In the genomic region with DNA sequence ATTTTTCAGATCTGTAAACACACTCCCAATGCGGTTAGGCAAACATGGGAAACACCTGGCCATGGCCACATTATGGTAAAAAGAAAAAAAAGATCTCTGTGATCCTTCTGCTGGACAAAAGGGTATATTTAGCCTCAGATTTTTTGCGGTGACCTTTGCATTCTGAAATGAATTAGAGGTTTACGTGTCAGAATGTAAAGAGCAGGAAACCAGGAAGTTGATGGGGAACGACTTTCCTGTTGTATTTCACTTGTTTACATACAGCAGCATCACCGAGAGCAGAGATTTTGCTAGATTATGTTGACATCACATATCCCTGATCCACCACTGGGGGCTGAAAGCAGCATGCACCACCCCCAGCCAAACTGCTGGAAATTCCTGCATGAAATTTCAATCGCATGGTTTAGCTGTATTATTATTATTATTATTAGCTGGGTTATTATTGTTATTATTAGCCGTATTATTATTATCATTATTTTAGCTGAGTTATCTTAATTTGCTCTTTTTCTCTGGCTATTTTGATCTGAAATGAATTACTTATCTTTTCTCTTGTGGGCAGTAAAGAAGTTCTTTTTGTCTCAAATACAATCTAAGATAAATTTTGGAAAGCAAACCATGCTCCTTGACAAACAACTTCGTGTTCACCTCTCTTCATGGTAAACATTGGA, we compare ENCODE assay signal across 1 cellular context.
TF ChIP-seq lines count a peak whose summit lies in the region.

No MANE protein-coding gene starts in this region.

TF ChIP-seq in HepG2, 621 proteins besides CTCF, POLR2A, EP300 and RAD21 (continued from another document and continues in another):
- TF ChIP-seq, protein P1, sequence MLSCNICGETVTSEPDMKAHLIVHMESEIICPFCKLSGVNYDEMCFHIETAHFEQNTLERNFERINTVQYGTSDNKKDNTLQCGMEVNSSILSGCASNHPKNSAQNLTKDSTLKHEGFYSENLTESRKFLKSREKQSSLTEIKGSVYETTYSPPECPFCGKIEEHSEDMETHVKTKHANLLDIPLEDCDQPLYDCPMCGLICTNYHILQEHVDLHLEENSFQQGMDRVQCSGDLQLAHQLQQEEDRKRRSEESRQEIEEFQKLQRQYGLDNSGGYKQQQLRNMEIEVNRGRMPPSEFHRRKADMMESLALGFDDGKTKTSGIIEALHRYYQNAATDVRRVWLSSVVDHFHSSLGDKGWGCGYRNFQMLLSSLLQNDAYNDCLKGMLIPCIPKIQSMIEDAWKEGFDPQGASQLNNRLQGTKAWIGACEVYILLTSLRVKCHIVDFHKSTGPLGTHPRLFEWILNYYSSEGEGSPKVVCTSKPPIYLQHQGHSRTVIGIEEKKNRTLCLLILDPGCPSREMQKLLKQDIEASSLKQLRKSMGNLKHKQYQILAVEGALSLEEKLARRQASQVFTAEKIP (CRISPR knock-in tag; IDR thresholded peaks at IDR 0.05; ENCODE audit: borderline replicate concordance) = no peak
- peak; percentile 86 for TF ChIP-seq FOXA1 (IDR thresholded peaks at IDR 0.05)
- peak; percentile 91 for TF ChIP-seq FOXA1 (CRISPR knock-in tag; IDR thresholded peaks at IDR 0.05)
- TF ChIP-seq, protein P2, sequence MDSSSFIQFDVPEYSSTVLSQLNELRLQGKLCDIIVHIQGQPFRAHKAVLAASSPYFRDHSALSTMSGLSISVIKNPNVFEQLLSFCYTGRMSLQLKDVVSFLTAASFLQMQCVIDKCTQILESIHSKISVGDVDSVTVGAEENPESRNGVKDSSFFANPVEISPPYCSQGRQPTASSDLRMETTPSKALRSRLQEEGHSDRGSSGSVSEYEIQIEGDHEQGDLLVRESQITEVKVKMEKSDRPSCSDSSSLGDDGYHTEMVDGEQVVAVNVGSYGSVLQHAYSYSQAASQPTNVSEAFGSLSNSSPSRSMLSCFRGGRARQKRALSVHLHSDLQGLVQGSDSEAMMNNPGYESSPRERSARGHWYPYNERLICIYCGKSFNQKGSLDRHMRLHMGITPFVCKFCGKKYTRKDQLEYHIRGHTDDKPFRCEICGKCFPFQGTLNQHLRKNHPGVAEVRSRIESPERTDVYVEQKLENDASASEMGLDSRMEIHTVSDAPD (CRISPR knock-in tag; IDR thresholded peaks at IDR 0.05) = peak; percentile 39; the same call in 1 of the 2 replicates
- no peak for TF ChIP-seq YEATS4 (CRISPR knock-in tag; IDR thresholded peaks at IDR 0.05; ENCODE audit: borderline replicate concordance)
- TF ChIP-seq ZNF441 (CRISPR knock-in tag; IDR thresholded peaks at IDR 0.05; ENCODE audit: borderline replicate concordance) = peak; percentile 69; the same call in 1 of the 2 replicates
- TF ChIP-seq, protein P3, sequence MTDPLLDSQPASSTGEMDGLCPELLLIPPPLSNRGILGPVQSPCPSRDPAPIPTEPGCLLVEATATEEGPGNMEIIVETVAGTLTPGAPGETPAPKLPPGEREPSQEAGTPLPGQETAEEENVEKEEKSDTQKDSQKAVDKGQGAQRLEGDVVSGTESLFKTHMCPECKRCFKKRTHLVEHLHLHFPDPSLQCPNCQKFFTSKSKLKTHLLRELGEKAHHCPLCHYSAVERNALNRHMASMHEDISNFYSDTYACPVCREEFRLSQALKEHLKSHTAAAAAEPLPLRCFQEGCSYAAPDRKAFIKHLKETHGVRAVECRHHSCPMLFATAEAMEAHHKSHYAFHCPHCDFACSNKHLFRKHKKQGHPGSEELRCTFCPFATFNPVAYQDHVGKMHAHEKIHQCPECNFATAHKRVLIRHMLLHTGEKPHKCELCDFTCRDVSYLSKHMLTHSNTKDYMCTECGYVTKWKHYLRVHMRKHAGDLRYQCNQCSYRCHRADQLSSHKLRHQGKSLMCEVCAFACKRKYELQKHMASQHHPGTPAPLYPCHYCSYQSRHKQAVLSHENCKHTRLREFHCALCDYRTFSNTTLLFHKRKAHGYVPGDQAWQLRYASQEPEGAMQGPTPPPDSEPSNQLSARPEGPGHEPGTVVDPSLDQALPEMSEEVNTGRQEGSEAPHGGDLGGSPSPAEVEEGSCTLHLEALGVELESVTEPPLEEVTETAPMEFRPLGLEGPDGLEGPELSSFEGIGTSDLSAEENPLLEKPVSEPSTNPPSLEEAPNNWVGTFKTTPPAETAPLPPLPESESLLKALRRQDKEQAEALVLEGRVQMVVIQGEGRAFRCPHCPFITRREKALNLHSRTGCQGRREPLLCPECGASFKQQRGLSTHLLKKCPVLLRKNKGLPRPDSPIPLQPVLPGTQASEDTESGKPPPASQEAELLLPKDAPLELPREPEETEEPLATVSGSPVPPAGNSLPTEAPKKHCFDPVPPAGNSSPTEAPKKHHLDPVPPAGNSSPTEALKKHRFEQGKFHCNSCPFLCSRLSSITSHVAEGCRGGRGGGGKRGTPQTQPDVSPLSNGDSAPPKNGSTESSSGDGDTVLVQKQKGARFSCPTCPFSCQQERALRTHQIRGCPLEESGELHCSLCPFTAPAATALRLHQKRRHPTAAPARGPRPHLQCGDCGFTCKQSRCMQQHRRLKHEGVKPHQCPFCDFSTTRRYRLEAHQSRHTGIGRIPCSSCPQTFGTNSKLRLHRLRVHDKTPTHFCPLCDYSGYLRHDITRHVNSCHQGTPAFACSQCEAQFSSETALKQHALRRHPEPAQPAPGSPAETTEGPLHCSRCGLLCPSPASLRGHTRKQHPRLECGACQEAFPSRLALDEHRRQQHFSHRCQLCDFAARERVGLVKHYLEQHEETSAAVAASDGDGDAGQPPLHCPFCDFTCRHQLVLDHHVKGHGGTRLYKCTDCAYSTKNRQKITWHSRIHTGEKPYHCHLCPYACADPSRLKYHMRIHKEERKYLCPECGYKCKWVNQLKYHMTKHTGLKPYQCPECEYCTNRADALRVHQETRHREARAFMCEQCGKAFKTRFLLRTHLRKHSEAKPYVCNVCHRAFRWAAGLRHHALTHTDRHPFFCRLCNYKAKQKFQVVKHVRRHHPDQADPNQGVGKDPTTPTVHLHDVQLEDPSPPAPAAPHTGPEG (CRISPR knock-in tag; IDR thresholded peaks at IDR 0.05) = no peak
- peak; percentile 97 for TF ChIP-seq GFI1 (CRISPR knock-in tag; IDR thresholded peaks at IDR 0.05; ENCODE audit: borderline replicate concordance)
- TF ChIP-seq CREB1 (IDR thresholded peaks at IDR 0.05) = peak; percentile 80
- no peak for TF ChIP-seq CREB1 (CRISPR knock-in tag; IDR thresholded peaks at IDR 0.05)
- TF ChIP-seq, protein P4, sequence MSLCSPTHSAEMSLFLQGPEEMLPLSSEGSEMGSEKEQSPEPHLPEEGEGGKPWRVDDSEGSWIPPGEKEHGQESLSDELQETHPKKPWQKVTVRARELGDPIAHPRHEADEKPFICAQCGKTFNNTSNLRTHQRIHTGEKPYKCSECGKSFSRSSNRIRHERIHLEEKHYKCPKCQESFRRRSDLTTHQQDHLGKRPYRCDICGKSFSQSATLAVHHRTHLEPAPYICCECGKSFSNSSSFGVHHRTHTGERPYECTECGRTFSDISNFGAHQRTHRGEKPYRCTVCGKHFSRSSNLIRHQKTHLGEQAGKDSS (CRISPR knock-in tag; IDR thresholded peaks at IDR 0.05; ENCODE audit: borderline replicate concordance, low read depth) = no peak
- TF ChIP-seq, protein P5, sequence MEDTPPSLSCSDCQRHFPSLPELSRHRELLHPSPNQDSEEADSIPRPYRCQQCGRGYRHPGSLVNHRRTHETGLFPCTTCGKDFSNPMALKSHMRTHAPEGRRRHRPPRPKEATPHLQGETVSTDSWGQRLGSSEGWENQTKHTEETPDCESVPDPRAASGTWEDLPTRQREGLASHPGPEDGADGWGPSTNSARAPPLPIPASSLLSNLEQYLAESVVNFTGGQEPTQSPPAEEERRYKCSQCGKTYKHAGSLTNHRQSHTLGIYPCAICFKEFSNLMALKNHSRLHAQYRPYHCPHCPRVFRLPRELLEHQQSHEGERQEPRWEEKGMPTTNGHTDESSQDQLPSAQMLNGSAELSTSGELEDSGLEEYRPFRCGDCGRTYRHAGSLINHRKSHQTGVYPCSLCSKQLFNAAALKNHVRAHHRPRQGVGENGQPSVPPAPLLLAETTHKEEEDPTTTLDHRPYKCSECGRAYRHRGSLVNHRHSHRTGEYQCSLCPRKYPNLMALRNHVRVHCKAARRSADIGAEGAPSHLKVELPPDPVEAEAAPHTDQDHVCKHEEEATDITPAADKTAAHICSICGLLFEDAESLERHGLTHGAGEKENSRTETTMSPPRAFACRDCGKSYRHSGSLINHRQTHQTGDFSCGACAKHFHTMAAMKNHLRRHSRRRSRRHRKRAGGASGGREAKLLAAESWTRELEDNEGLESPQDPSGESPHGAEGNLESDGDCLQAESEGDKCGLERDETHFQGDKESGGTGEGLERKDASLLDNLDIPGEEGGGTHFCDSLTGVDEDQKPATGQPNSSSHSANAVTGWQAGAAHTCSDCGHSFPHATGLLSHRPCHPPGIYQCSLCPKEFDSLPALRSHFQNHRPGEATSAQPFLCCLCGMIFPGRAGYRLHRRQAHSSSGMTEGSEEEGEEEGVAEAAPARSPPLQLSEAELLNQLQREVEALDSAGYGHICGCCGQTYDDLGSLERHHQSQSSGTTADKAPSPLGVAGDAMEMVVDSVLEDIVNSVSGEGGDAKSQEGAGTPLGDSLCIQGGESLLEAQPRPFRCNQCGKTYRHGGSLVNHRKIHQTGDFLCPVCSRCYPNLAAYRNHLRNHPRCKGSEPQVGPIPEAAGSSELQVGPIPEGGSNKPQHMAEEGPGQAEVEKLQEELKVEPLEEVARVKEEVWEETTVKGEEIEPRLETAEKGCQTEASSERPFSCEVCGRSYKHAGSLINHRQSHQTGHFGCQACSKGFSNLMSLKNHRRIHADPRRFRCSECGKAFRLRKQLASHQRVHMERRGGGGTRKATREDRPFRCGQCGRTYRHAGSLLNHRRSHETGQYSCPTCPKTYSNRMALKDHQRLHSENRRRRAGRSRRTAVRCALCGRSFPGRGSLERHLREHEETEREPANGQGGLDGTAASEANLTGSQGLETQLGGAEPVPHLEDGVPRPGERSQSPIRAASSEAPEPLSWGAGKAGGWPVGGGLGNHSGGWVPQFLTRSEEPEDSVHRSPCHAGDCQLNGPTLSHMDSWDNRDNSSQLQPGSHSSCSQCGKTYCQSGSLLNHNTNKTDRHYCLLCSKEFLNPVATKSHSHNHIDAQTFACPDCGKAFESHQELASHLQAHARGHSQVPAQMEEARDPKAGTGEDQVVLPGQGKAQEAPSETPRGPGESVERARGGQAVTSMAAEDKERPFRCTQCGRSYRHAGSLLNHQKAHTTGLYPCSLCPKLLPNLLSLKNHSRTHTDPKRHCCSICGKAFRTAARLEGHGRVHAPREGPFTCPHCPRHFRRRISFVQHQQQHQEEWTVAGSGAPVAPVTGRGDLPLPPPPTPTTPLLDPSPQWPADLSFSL (CRISPR knock-in tag; IDR thresholded peaks at IDR 0.05) = no peak
- peak; percentile 87; the same call in 1 of the 2 replicates for TF ChIP-seq ELF4 (CRISPR knock-in tag; IDR thresholded peaks at IDR 0.05; ENCODE audit: borderline replicate concordance)
- TF ChIP-seq, protein P6, sequence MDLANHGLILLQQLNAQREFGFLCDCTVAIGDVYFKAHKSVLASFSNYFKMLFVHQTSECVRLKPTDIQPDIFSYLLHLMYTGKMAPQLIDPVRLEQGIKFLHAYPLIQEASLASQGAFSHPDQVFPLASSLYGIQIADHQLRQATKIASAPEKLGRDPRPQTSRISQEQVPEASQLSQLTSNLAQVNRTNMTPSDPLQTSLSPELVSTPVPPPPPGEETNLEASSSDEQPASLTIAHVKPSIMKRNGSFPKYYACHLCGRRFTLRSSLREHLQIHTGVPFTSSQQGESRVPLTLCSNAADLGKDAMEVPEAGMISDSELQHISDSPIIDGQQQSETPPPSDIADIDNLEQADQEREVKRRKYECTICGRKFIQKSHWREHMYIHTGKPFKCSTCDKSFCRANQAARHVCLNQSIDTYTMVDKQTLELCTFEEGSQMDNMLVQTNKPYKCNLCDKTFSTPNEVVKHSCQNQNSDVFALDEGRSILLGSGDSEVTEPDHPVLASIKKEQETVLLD (CRISPR knock-in tag; IDR thresholded peaks at IDR 0.05; ENCODE audit: low read depth) = 0 out of 2 replicates have a peak, but pooled peaks have one; percentile 9
- 0 out of 2 replicates have a peak, but pooled peaks have one; percentile 46 for TF ChIP-seq KDM3A (CRISPR knock-in tag; IDR thresholded peaks at IDR 0.05; ENCODE audit: low read depth)
- no peak for TF ChIP-seq ZNF724P (CRISPR knock-in tag; IDR thresholded peaks at IDR 0.05; ENCODE audit: borderline replicate concordance)
- TF ChIP-seq MAFK (conservative IDR thresholded peaks at IDR 0.05 in 1 of 2, IDR thresholded peaks at IDR 0.05 in 1 of 2; ENCODE audit: low read length in 2 of 2) = no peak
- TF ChIP-seq ZNF749 (CRISPR knock-in tag; IDR thresholded peaks at IDR 0.05; ENCODE audit: borderline replicate concordance) = no peak
- no peak for TF ChIP-seq CCDC6 (CRISPR knock-in tag; IDR thresholded peaks at IDR 0.05)
- TF ChIP-seq HNF4G (IDR thresholded peaks at IDR 0.05; ENCODE audit: borderline replicate concordance, low read depth, low read length) = peak; percentile 37; the same call in 1 of the 2 replicates
- no peak; the same call in 1 of the 2 replicates for TF ChIP-seq HNF4G (CRISPR knock-in tag; IDR thresholded peaks at IDR 0.05; ENCODE audit: borderline replicate concordance, low read depth)
- TF ChIP-seq, protein P7, sequence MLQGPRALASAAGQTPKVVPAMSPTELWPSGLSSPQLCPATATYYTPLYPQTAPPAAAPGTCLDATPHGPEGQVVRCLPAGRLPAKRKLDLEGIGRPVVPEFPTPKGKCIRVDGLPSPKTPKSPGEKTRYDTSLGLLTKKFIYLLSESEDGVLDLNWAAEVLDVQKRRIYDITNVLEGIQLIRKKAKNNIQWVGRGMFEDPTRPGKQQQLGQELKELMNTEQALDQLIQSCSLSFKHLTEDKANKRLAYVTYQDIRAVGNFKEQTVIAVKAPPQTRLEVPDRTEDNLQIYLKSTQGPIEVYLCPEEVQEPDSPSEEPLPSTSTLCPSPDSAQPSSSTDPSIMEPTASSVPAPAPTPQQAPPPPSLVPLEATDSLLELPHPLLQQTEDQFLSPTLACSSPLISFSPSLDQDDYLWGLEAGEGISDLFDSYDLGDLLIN (CRISPR knock-in tag; IDR thresholded peaks at IDR 0.05; ENCODE audit: borderline replicate concordance) = no peak
- TF ChIP-seq ZNF354B (CRISPR knock-in tag; IDR thresholded peaks at IDR 0.05) = no peak
- TF ChIP-seq, protein P8, sequence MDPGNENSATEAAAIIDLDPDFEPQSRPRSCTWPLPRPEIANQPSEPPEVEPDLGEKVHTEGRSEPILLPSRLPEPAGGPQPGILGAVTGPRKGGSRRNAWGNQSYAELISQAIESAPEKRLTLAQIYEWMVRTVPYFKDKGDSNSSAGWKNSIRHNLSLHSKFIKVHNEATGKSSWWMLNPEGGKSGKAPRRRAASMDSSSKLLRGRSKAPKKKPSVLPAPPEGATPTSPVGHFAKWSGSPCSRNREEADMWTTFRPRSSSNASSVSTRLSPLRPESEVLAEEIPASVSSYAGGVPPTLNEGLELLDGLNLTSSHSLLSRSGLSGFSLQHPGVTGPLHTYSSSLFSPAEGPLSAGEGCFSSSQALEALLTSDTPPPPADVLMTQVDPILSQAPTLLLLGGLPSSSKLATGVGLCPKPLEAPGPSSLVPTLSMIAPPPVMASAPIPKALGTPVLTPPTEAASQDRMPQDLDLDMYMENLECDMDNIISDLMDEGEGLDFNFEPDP (CRISPR knock-in tag; conservative IDR thresholded peaks at IDR 0.05) = no peak
- no peak for TF ChIP-seq REL (CRISPR knock-in tag; conservative IDR thresholded peaks at IDR 0.05)
- TF ChIP-seq, protein P9, sequence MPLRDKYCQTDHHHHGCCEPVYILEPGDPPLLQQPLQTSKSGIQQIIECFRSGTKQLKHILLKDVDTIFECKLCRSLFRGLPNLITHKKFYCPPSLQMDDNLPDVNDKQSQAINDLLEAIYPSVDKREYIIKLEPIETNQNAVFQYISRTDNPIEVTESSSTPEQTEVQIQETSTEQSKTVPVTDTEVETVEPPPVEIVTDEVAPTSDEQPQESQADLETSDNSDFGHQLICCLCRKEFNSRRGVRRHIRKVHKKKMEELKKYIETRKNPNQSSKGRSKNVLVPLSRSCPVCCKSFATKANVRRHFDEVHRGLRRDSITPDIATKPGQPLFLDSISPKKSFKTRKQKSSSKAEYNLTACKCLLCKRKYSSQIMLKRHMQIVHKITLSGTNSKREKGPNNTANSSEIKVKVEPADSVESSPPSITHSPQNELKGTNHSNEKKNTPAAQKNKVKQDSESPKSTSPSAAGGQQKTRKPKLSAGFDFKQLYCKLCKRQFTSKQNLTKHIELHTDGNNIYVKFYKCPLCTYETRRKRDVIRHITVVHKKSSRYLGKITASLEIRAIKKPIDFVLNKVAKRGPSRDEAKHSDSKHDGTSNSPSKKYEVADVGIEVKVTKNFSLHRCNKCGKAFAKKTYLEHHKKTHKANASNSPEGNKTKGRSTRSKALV (CRISPR knock-in tag; IDR thresholded peaks at IDR 0.05) = 0 out of 2 replicates have a peak, but pooled peaks have one; percentile 19
- TF ChIP-seq TBP (CRISPR knock-in tag; IDR thresholded peaks at IDR 0.05) = no peak
